In genomic region chr19:4807188-4807587, GRCh38 we compare ENCODE assay signal across 14 cellular contexts. TPM values are rescaled to one million over a fixed set of nuclear protein-coding genes. Genes with fewer than 3 reads are reported as not detected.
DNase-seq lines count a peak whose midpoint lies in the region; ATAC-seq and TF ChIP-seq lines count a peak whose summit lies in the region.
"Had no signal": no experiment of that assay in that cellular context is flagged by ENCODE, and none has a peak within 500 bp of the region (broad histone marks: within the 10 kb centered on the region; RNA-seq: fewer than 3 reads in every experiment).

No MANE protein-coding gene starts in this region.

- peaks cover 11% of the 10 kb centered on the region for H3F3A ChIP-seq in PC-9 (ENCODE audit: insufficient read depth, low read depth)

- H2AFZ ChIP-seq in PC-9, result no peak overlapping the region

- no peaks in the 10 kb centered on the region for H3K36me3 Mint-ChIP-seq in stimulated activated memory B cell treated with anti-CD40 and anti-IgM and Interleukin-4, amounts not matched to agents 10 μg/mL and 1 μg/mL and 100 μg/mL, for 72 hours
- H3K36me3 Mint-ChIP-seq: activated naive CD8-positive, alpha-beta T cell treated with anti-CD3 and anti-CD28 coated beads, Interleukin-2, amount 10 ng/mL, durations not matched to agents 7 days and 5 days had no signal

- peak in 1 of 2 donors; percentile 19 for ATAC-seq in right cardiac atrium
- ATAC-seq in stimulated activated memory B cell treated with anti-CD40 and anti-IgM and Interleukin-4, amounts not matched to agents 10 μg/mL and 1 μg/mL and 100 μg/mL, for 72 hours, result peak; percentile 54

- H3K9me3 ChIP-seq in right cardiac atrium (ENCODE audit: control insufficient read depth, low read length) (no peaks in the 10 kb centered on the region), PC-9 (ENCODE audit: insufficient read depth, low read depth) (no peaks in the 10 kb centered on the region), testis (no peaks in the 10 kb centered on the region)

- H3K4me1 ChIP-seq in right cardiac atrium (ENCODE audit: control insufficient read depth, insufficient read depth, low read length), result no peaks in the 10 kb centered on the region
- H3K4me1 ChIP-seq in PC-9 (replicated peaks; ENCODE audit: insufficient read depth), result 0 out of 2 replicates have a peak, but pooled peaks cover under 1% of the 10 kb centered on the region
- H3K4me1 ChIP-seq in testis, result no peaks in the 10 kb centered on the region

- no peaks in the 10 kb centered on the region for H3K27me3 Mint-ChIP-seq in stimulated activated memory B cell treated with anti-CD40 and anti-IgM and Interleukin-4, amounts not matched to agents 10 μg/mL and 1 μg/mL and 100 μg/mL, for 72 hours
- H3K27me3 Mint-ChIP-seq: activated naive CD8-positive, alpha-beta T cell treated with anti-CD3 and anti-CD28 coated beads, Interleukin-2, amount 10 ng/mL, durations not matched to agents 7 days and 5 days had no signal

- no peaks in the 10 kb centered on the region for H4K20me1 ChIP-seq in PC-9 (ENCODE audit: insufficient read depth)

- H3K4me1 Mint-ChIP-seq in stimulated activated memory B cell treated with anti-CD40 and anti-IgM and Interleukin-4, amounts not matched to agents 10 μg/mL and 1 μg/mL and 100 μg/mL, for 72 hours, result peaks cover 31% of the 10 kb centered on the region

- H3K27ac Mint-ChIP-seq in stimulated activated memory B cell treated with anti-CD40 and anti-IgM and Interleukin-4, amounts not matched to agents 10 μg/mL and 1 μg/mL and 100 μg/mL, for 72 hours, result no peak overlapping the region
- H3K27ac Mint-ChIP-seq: activated naive CD8-positive, alpha-beta T cell treated with anti-CD3 and anti-CD28 coated beads, Interleukin-2, amount 10 ng/mL, durations not matched to agents 7 days and 5 days had no signal

- TF ChIP-seq CTCF in HL-60 (IDR thresholded peaks at IDR 0.05; ENCODE audit: insufficient read depth, low read length), result no peak
- no peak for TF ChIP-seq CTCF in PC-9 (conservative IDR thresholded peaks at IDR 0.05)
- TF ChIP-seq CTCF in testis (IDR thresholded peaks at IDR 0.05), result no peak

- no peaks in the 10 kb centered on the region for H3K9me3 Mint-ChIP-seq in stimulated activated memory B cell treated with anti-CD40 and anti-IgM and Interleukin-4, amounts not matched to agents 10 μg/mL and 1 μg/mL and 100 μg/mL, for 72 hours
- H3K9me3 Mint-ChIP-seq: activated naive CD8-positive, alpha-beta T cell treated with anti-CD3 and anti-CD28 coated beads, Interleukin-2, amount 10 ng/mL, durations not matched to agents 7 days and 5 days had no signal

- no peaks in the 10 kb centered on the region for H3K36me3 ChIP-seq in PC-9 (ENCODE audit: low read depth)
- no peaks in the 10 kb centered on the region for H3K36me3 ChIP-seq in testis (ENCODE audit: low read depth, missing control alignments)

- H3K9me2 ChIP-seq in PC-9 (ENCODE audit: insufficient read depth), result no peaks in the 10 kb centered on the region

- intact Hi-C loops in right cardiac atrium (cut with DNase I), result loop anchor here in 1 of 4 donors (5.0 kb wide), 1 partner anchor 105 kb away; no protein-coding TSS in a partner anchor
- intact Hi-C loops in PC-9 (cut with micrococcal nuclease; ENCODE audit: unreplicated experiment), result no loop called here
- intact Hi-C loops in testis (cut with DNase I; ENCODE audit: low total_unique reads), result no loop called here

- no peaks in the 10 kb centered on the region for H3K79me2 ChIP-seq in PC-9 (ENCODE audit: low read depth)

- H3K4me3 ChIP-seq in HL-60 (replicated peaks; ENCODE audit: insufficient read depth, low read length), result no peak overlapping the region
- no peak overlapping the region for H3K4me3 ChIP-seq in right cardiac atrium (ENCODE audit: low read length)
- H3K4me3 ChIP-seq in PC-9, result no peak overlapping the region
- no peak overlapping the region for H3K4me3 ChIP-seq in testis

- H3K4me3 Mint-ChIP-seq in stimulated activated memory B cell treated with anti-CD40 and anti-IgM and Interleukin-4, amounts not matched to agents 10 μg/mL and 1 μg/mL and 100 μg/mL, for 72 hours, result no peak overlapping the region
- H3K4me3 Mint-ChIP-seq: activated naive CD8-positive, alpha-beta T cell treated with anti-CD3 and anti-CD28 coated beads, Interleukin-2, amount 10 ng/mL, durations not matched to agents 7 days and 5 days had no signal

- H3K27ac ChIP-seq in HL-60 (replicated peaks) (peak overlapping the region; percentile 47), right cardiac atrium (ENCODE audit: low read length) (no peak overlapping the region), PC-9 (no peak overlapping the region), testis (no peak overlapping the region)
- H3K27ac ChIP-seq: epithelial cell of prostate had no signal

- no peak for TF ChIP-seq POLR2A in testis (IDR thresholded peaks at IDR 0.05)

- CTCF ChIA-PET in PC-9 (lab: Charles Lee), result no interaction called here

- WGBS in right cardiac atrium, result 62% methylated on average over 6 of the region's 6 CpGs
- WGBS in testis, 2 donors, result 87 to 89% methylated on average over 3 to 6 of the region's 6 CpGs

- H3K27me3 ChIP-seq in HL-60 (ENCODE audit: insufficient read depth, poor library complexity, severe bottlenecking) (no peaks in the 10 kb centered on the region), right cardiac atrium (ENCODE audit: control insufficient read depth, insufficient read depth) (no peaks in the 10 kb centered on the region), PC-9 (ENCODE audit: insufficient read depth, low read depth) (no peaks in the 10 kb centered on the region), testis (no peaks in the 10 kb centered on the region)

- peak; percentile 74 to 79 for DNase-seq in HL-60 (ENCODE audit: low read depth in 1 of 2, low spot score in 1 of 2)
- DNase-seq in OCI-M1 (lab: John Stamatoyannopoulos, UW), result peak; percentile 72
- peak; percentile 46 to 77 (median 76) for DNase-seq in right cardiac atrium
- DNase-seq in PC-9, result no peak
- DNase-seq in testis, result no peak
- no peak for DNase-seq in NCI-H1048 (lab: John Stamatoyannopoulos, UW)
- no peak for DNase-seq in DMS53 (lab: John Stamatoyannopoulos, UW)
- DNase-seq: activated CD8-positive, alpha-beta memory T cell treated with anti-CD3 and anti-CD28 coated beads, Interleukin-2, amount 50 U/mL, for 4 hours; activated naive CD8-positive, alpha-beta T cell treated with anti-CD3 and anti-CD28 coated beads, Interleukin-2, amount 10 ng/mL, durations not matched to agents 7 days and 5 days; NCI-H1436 treated with DMSO at 0.1 percent for 48 hours; NCI-H510A treated with DMSO at 0.1 percent for 48 hours; SHP77 treated with DMSO at 0.1 percent for 48 hours had no signal

- POLR2A ChIA-PET in PC-9 (lab: Charles Lee; ENCODE audit: unreplicated experiment), result no interaction called here

- BruUV-seq in PC-9 (replicated peaks; lab: Mats Ljungman, UMichigan), result no TSS peak

- no peak overlapping the region for H3K4me2 ChIP-seq in PC-9

RNA-seq across cellular contexts. Expression of gene FEM1A, which starts 15.7 kb away (rescaled TPM):
- total RNA-seq in right cardiac atrium, result 10 to 100 TPM; 23.4 to 28.3 (median 27.9) TPM
- polyA plus RNA-seq in right cardiac atrium, result 20.1 TPM
- 6.5 and 7.0 TPM in 2 replicates for total RNA-seq in PC-9 (2021)
- total RNA-seq in testis, result 10 to 100 TPM; 14.3 to 15.8 TPM
- 7.5 TPM for polyA plus RNA-seq in testis (ENCODE audit: insufficient read depth, low read depth, low replicate concordance)

RNA-seq across cellular contexts. Expression of gene TICAM1, which starts 24.3 kb away (rescaled TPM):
- total RNA-seq in right cardiac atrium, result 1 to 10 TPM; 5.8 to 6.9 (median 6.7) TPM
- polyA plus RNA-seq in right cardiac atrium, result 5.3 TPM
- total RNA-seq in PC-9 (2021), result 9.9 and 12.7 TPM in 2 replicates
- total RNA-seq in testis, result 1 to 10 TPM; 5.0 to 6.3 TPM
- 4.8 TPM for polyA plus RNA-seq in testis (ENCODE audit: insufficient read depth, low read depth, low replicate concordance)

Comparison
In these comparisons a context has a peak if more than half of its experiments do, and no peak if none do; other contexts are left out.
1. DNase-seq: peak in HL-60 (2 of 2), OCI-M1 (single experiment) and right cardiac atrium (3 of 3); none in PC-9 (0 of 2), testis (single experiment), NCI-H1048 (single experiment) and DMS53 (single experiment).